In the genomic region with DNA sequence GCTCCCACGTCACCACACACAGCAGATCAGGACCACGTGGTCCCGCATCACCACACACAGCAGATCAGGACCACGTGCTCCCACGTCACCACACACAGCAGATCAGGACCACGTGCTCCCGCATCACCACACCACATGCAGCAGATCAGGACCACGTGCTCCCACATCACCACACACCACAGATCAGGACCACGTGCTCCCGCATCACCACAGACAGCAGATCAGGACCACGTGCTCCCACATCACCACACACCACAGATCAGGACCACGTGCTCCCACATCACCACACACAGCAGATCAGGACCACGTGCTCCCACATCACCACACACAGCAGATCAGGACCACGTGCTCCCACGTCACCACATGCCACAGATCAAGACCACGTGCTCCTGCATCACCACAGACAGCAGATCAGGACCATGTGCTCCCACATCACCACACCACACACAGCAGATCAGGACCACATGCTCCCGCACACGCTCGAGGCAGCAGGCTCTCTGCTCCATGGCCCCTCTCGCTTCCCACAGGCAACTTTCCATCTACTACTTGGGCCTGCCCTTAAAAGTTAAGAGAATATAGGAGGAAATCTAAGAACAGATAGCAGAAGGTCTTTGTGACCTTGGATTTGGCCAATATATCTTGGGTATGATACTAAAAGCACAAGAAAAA, we compare ENCODE assay signal across 7 cellular contexts.
A peak's percentile ranks its signal among the peaks of the same experiment; 100 is the strongest.
DNase-seq lines count a peak whose midpoint lies in the region; ATAC-seq, FAIRE-seq and TF ChIP-seq lines count a peak whose summit lies in the region.
"Not testable (repeated sequence)": the region's sequence is repeated elsewhere in the genome, so short reads cannot be mapped to it uniquely, and the experiment has no call there.

No MANE protein-coding gene starts in this region.

- TF ChIP-seq POLR2A in HCT116 (IDR thresholded peaks at IDR 0.05; ENCODE audit: borderline replicate concordance, extremely low read depth, insufficient read depth, insufficient read length), result not testable (repeated sequence)

- peak overlapping the region; percentile 73 for H3K27ac ChIP-seq in HCT116 (ENCODE audit: low read depth, low read length)
- not testable (repeated sequence) for H3K27ac ChIP-seq in kidney (ENCODE audit: low read depth in 2 of 2, low read length in 2 of 2); trophoblast cell (ENCODE audit: low read depth, low read length)

- no CpG with 5 or more reads among the region's 20 CpGs for WGBS in trophoblast cell (ENCODE audit: extremely low coverage, insufficient coverage, insufficient read length)

- not testable (repeated sequence) for H3K27me3 Mint-ChIP-seq in T-helper 17 cell

- not testable (repeated sequence) for H4K20me1 ChIP-seq in HCT116 (ENCODE audit: insufficient read depth)

- intact Hi-C loops in HCT116 (cut with micrococcal nuclease), result loop anchor here (2.0 to 10.0 kb wide), 2 partner anchors 101 to 371 kb away; no protein-coding TSS in a partner anchor
- intact Hi-C loops in kidney (cut with DNase I), result not testable (repeated sequence)

- not testable (repeated sequence) for H3K36me3 ChIP-seq in HCT116 (ENCODE audit: control insufficient read depth in 1 of 2, insufficient read depth in 2 of 2, low read length in 2 of 2); bronchial epithelial cell (ENCODE audit: control insufficient read depth, insufficient read depth, low read length); kidney (ENCODE audit: control insufficient read depth in 1 of 2, insufficient read depth in 2 of 2, low read length in 2 of 2); trophoblast cell (ENCODE audit: control insufficient read depth in 1 of 2, insufficient read depth in 2 of 2, low read length in 2 of 2)

- not testable (repeated sequence) for TF ChIP-seq RAD21 in HCT116 (IDR thresholded peaks at IDR 0.05; ENCODE audit: low read depth); Ishikawa (IDR thresholded peaks at IDR 0.05; ENCODE audit: low read depth)

- peak overlapping the region in 1 of 2 experiments; percentile 47; a peak in 1 of 4 replicates for H3K4me3 ChIP-seq in HCT116 (replicated peaks in 1 of 2; ENCODE audit: low read depth in 1 of 2, low read length in 2 of 2)
- H3K4me3 ChIP-seq in bronchial epithelial cell (ENCODE audit: low read depth, low read length); kidney (ENCODE audit: low read length in 2 of 2): not testable (repeated sequence)
- peak overlapping the region; percentile 12 for H3K4me3 ChIP-seq in trophoblast cell (ENCODE audit: low read depth, low read length)

- not testable (repeated sequence) for H4K8ac ChIP-seq in trophoblast cell (ENCODE audit: low read depth, low read length)

- not testable (repeated sequence) for H3K4me3 Mint-ChIP-seq in T-helper 17 cell

- POLR2A ChIA-PET in HCT116 (lab: Charles Lee), result not testable (repeated sequence)

- not testable (repeated sequence) for ATAC-seq in HCT116, T-helper 17 cell

- H3K4me1 ChIP-seq in HCT116 (ENCODE audit: control insufficient read depth in 1 of 2, insufficient read depth in 2 of 2, low read length in 2 of 2), result peaks cover 23 to 28% of the 10 kb centered on the region in 2 experiments
- peaks cover 0 to 10% of the 10 kb centered on the region in 2 donors for H3K4me1 ChIP-seq in kidney (ENCODE audit: control insufficient read depth in 1 of 2, insufficient read depth in 1 of 2, low read depth in 1 of 2, low read length in 2 of 2)
- H3K4me1 ChIP-seq in trophoblast cell (ENCODE audit: control insufficient read depth in 1 of 2, insufficient read depth in 2 of 2, low read length in 2 of 2), result not testable (repeated sequence)

- H4K12ac ChIP-seq in trophoblast cell (ENCODE audit: low read depth, low read length), result not testable (repeated sequence)

- not testable (repeated sequence) for H3K9me3 ChIP-seq in HCT116 (ENCODE audit: control insufficient read depth in 1 of 2, insufficient read depth in 1 of 2, low read depth in 1 of 2, low read length in 2 of 2); T-helper 17 cell (ENCODE audit: control insufficient read depth, low read length, poor library complexity, severe bottlenecking); kidney (ENCODE audit: control insufficient read depth in 1 of 2, low read length in 2 of 2)
- H3K9me3 ChIP-seq in trophoblast cell (ENCODE audit: insufficient read depth, low read depth, low read length), result peaks cover 18% of the 10 kb centered on the region

- H3K9me2 ChIP-seq in HCT116 (ENCODE audit: insufficient read depth), result not testable (repeated sequence)

- not testable (repeated sequence) for H3K4me1 Mint-ChIP-seq in T-helper 17 cell

- not testable (repeated sequence) for H4K91ac ChIP-seq in trophoblast cell (ENCODE audit: low read depth, low read length)

- H2AFZ ChIP-seq in HCT116 (ENCODE audit: low read depth, low read length, poor library complexity, severe bottlenecking); trophoblast cell (ENCODE audit: insufficient read depth, low read length, poor library complexity): not testable (repeated sequence)

- not testable (repeated sequence) for H3K18ac ChIP-seq in trophoblast cell (ENCODE audit: low read length)

- H3K14ac ChIP-seq in trophoblast cell (ENCODE audit: low read length), result not testable (repeated sequence)

- H2BK12ac ChIP-seq in trophoblast cell (ENCODE audit: low read length), result not testable (repeated sequence)

- peak overlapping the region; percentile 0 for H3K27ac Mint-ChIP-seq in T-helper 17 cell

- RAD21 ChIA-PET in HCT116 (lab: Charles Lee; ENCODE audit: low non-redundant PET in 1 of 2, low total read pairs in 2 of 2, uncharacterized antibody in 2 of 2, unreplicated experiment in 2 of 2), result not testable (repeated sequence)

- H3K9ac ChIP-seq in HCT116 (ENCODE audit: low read length), result peak overlapping the region; percentile 39
- H3K9ac ChIP-seq in kidney (ENCODE audit: low read length in 2 of 2); trophoblast cell (ENCODE audit: low read length): not testable (repeated sequence)

- H3K36me3 Mint-ChIP-seq in T-helper 17 cell (ENCODE audit: low read depth), result not testable (repeated sequence)

- FAIRE-seq in bronchial epithelial cell (lab: Jason Lieb, UNC), result peak; percentile 99
- FAIRE-seq in kidney (lab: Jason Lieb, UNC), result not testable (repeated sequence)
- peak; percentile 94 for FAIRE-seq in urothelium cell line (lab: Jason Lieb, UNC)

- H3K79me1 ChIP-seq in trophoblast cell (ENCODE audit: low read length), result not testable (repeated sequence)

- not testable (repeated sequence) for BruUV-seq in HCT116 (replicated peaks; lab: Mats Ljungman, UMichigan)

- H2BK5ac ChIP-seq in trophoblast cell (ENCODE audit: low read depth, low read length, poor library complexity), result not testable (repeated sequence)

- H3K23ac ChIP-seq in trophoblast cell (ENCODE audit: low read length), result not testable (repeated sequence)

- H2AK5ac ChIP-seq in trophoblast cell (ENCODE audit: low read length), result not testable (repeated sequence)

- CTCF ChIA-PET in HCT116 (lab: Charles Lee), result not testable (repeated sequence)

- not testable (repeated sequence) for TF ChIP-seq CTCF in HCT116 (IDR thresholded peaks at IDR 0.05 in 2 of 3, conservative IDR thresholded peaks at IDR 0.05 in 1 of 3; ENCODE audit: borderline replicate concordance in 1 of 3, insufficient read depth in 1 of 3, low read depth in 2 of 3, low read length in 2 of 3); bronchial epithelial cell (IDR thresholded peaks at IDR 0.05; ENCODE audit: insufficient read depth, low read length, severe bottlenecking); kidney (IDR thresholded peaks at IDR 0.05; ENCODE audit: borderline replicate concordance, extremely low read depth, insufficient read depth)

- H3K79me2 ChIP-seq in HCT116 (ENCODE audit: insufficient read depth, low read length); trophoblast cell (ENCODE audit: control insufficient read depth, insufficient read depth, low read length, poor library complexity): not testable (repeated sequence)

- not testable (repeated sequence) for H2BK120ac ChIP-seq in trophoblast cell (ENCODE audit: insufficient read depth, low read length, poor library complexity)

- TF ChIP-seq EP300 in Ishikawa (IDR thresholded peaks at IDR 0.05; ENCODE audit: borderline replicate concordance), result not testable (repeated sequence)

- H3K4me2 ChIP-seq in HCT116 (ENCODE audit: low read length), result peak overlapping the region; percentile 82
- H3K4me2 ChIP-seq in trophoblast cell (ENCODE audit: low read length), result not testable (repeated sequence)

- H3K27me3 ChIP-seq in HCT116 (ENCODE audit: insufficient read depth, low read length); bronchial epithelial cell (ENCODE audit: control insufficient read depth, insufficient read depth, low read length); trophoblast cell (ENCODE audit: insufficient read depth, low read length): not testable (repeated sequence)

- not testable (repeated sequence) for H3K4ac ChIP-seq in trophoblast cell (ENCODE audit: low read depth, low read length)

- DNase-seq in HCT116 (ENCODE audit: low read depth, low spot score); T-helper 17 cell; bronchial epithelial cell (ENCODE audit: low read depth); trophoblast cell; urothelium cell line (ENCODE audit: low spot score): not testable (repeated sequence)
- peak; percentile 20 for DNase-seq in kidney

TF ChIP-seq in Ishikawa, 13 proteins besides CTCF, POLR2A, EP300 and RAD21:
- TF ChIP-seq, protein P1, sequence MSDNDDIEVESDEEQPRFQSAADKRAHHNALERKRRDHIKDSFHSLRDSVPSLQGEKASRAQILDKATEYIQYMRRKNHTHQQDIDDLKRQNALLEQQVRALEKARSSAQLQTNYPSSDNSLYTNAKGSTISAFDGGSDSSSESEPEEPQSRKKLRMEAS (IDR thresholded peaks at IDR 0.05), result 0 out of 2 replicates have a peak, but pooled peaks have one; percentile 60
TF ChIP-seq in Ishikawa: peak in this region for 1; not testable (repeated sequence) for 12.
